Comparison of ENCODE assay signal across 8 cellular contexts in genomic region chr14:70809238-70810214, GRCh38. TPM values are rescaled to one million over a fixed set of nuclear protein-coding genes. Genes with fewer than 3 reads are reported as not detected.
DNase-seq lines count a peak whose midpoint lies in the region; ATAC-seq and TF ChIP-seq lines count a peak whose summit lies in the region.

TSS of gene MAP3K9 (minus strand) at chr14:70809513. CDS start at chr14:70809171, 342 bp downstream.

- H4K20me1 ChIP-seq in PC-9 (ENCODE audit: insufficient read depth) (peaks cover 6% of the 10 kb centered on the region; the same call in 1 of the 2 replicates), fibroblast of lung (ENCODE audit: control insufficient read depth, extremely low read depth, insufficient read depth, low read length) (no peaks in the 10 kb centered on the region)

- TF ChIP-seq CTCF in PC-9 (conservative IDR thresholded peaks at IDR 0.05) (no peak), fibroblast of lung (conservative IDR thresholded peaks at IDR 0.05 in 1 of 2, IDR thresholded peaks at IDR 0.05 in 1 of 2; ENCODE audit: low read depth in 1 of 2, low read length in 2 of 2) (no peak)

- H3K9ac ChIP-seq in fibroblast of lung (ENCODE audit: insufficient read depth, low read length): peak within 1 kb of the TSS; percentile 4

- H3F3A ChIP-seq in PC-9 (ENCODE audit: insufficient read depth, low read depth): peaks cover 9% of the 10 kb centered on the region; the same call in 1 of the 2 replicates

- peak within 1 kb of the TSS; percentile 75 for H3K4me3 ChIP-seq in PC-9
- peak within 1 kb of the TSS; percentile 34 to 60 (median 45) for H3K4me3 ChIP-seq in fibroblast of lung (replicated peaks in 1 of 4; ENCODE audit: control extremely low read depth in 1 of 4, insufficient read depth in 1 of 4, low read depth in 3 of 4, low read length in 4 of 4)

- H3K79me2 ChIP-seq in PC-9 (ENCODE audit: low read depth) (peaks cover 53% of the 10 kb centered on the region), fibroblast of lung (ENCODE audit: control insufficient read depth, insufficient read depth, low read length) (no peaks in the 10 kb centered on the region)

- H3K9me3 ChIP-seq in PC-9 (ENCODE audit: insufficient read depth, low read depth) (no peaks in the 10 kb centered on the region), fibroblast of lung (ENCODE audit: control insufficient read depth, insufficient read depth, low read depth, low read length) (no peaks in the 10 kb centered on the region)

- intact Hi-C loops in PC-9 (cut with micrococcal nuclease; ENCODE audit: unreplicated experiment): loop anchor here (1.0 to 10.0 kb wide), 8 partner anchors 54 to 1042 kb away; partner anchors contain the start of genes COX16, MED6, SRSF5 and SYNJ2BP

- H3K36me3 Mint-ChIP-seq in natural killer cell treated with Interleukin-12 subunit alpha and Interleukin-12 subunit beta and Interleukin-15 and Interleukin-18, amount 100 ng/mL, for 72 hours: no peaks in the 10 kb centered on the region

- peak within 1 kb of the TSS; percentile 86 for H2AFZ ChIP-seq in PC-9
- H2AFZ ChIP-seq in fibroblast of lung (ENCODE audit: low read length): peak within 1 kb of the TSS; percentile 22

- H3K9me3 Mint-ChIP-seq in natural killer cell treated with Interleukin-12 subunit alpha and Interleukin-12 subunit beta and Interleukin-15 and Interleukin-18, amount 100 ng/mL, for 72 hours: no peaks in the 10 kb centered on the region

- DNase-seq in DMS153 treated with DMSO at 0.1 percent for 48 hours (lab: John Stamatoyannopoulos, UW; ENCODE audit: unreplicated experiment): peak; percentile 97
- DNase-seq in PC-9: peak; percentile 97 to 100
- peak; percentile 95 to 96 for DNase-seq in activated T-cell treated with anti-CD3 and anti-CD28 coated beads, Interleukin-2, amount 50 U/mL, for 48 hours
- DNase-seq in fibroblast of lung (ENCODE audit: low read depth in 2 of 2): peak; percentile 23 to 92
- peak; percentile 91 for DNase-seq in natural killer cell treated with Interleukin-12 subunit alpha and Interleukin-12 subunit beta and Interleukin-15 and Interleukin-18, amount 100 ng/mL, for 72 hours (ENCODE audit: low spot score)
- DNase-seq in stimulated activated naive CD4-positive, alpha-beta T cell treated with Interleukin-2 at 50 U/mL for 16 hours (lab: John Stamatoyannopoulos, UW): peak; percentile 88

- H3K27me3 ChIP-seq in PC-9 (ENCODE audit: insufficient read depth, low read depth): no peaks in the 10 kb centered on the region
- H3K27me3 ChIP-seq in fibroblast of lung (ENCODE audit: control insufficient read depth, insufficient read depth, low read length): peaks cover 14% of the 10 kb centered on the region

- peaks cover 38% of the 10 kb centered on the region for H3K4me1 ChIP-seq in PC-9 (replicated peaks; ENCODE audit: insufficient read depth)
- no peaks in the 10 kb centered on the region for H3K4me1 ChIP-seq in fibroblast of lung (ENCODE audit: control insufficient read depth, extremely low read depth, insufficient read depth, low read length)

- peaks cover 4% of the 10 kb centered on the region for H3K36me3 ChIP-seq in PC-9 (ENCODE audit: low read depth)
- no peaks in the 10 kb centered on the region for H3K36me3 ChIP-seq in fibroblast of lung (ENCODE audit: control insufficient read depth, insufficient read depth, low read length)

- CTCF ChIA-PET in PC-9 (lab: Charles Lee): interaction anchor here (0.7 to 1.2 kb wide), 6 partner anchors 44 to 208 kb away, joined by 3 to 7 read pairs (median 4); no protein-coding TSS in a partner anchor

- no peak within 1 kb of the TSS for H3K4me3 Mint-ChIP-seq in natural killer cell treated with Interleukin-12 subunit alpha and Interleukin-12 subunit beta and Interleukin-15 and Interleukin-18, amount 100 ng/mL, for 72 hours

- H3K4me1 Mint-ChIP-seq in natural killer cell treated with Interleukin-12 subunit alpha and Interleukin-12 subunit beta and Interleukin-15 and Interleukin-18, amount 100 ng/mL, for 72 hours (ENCODE audit: low read depth in 2 of 2): peaks cover 6 to 11% of the 10 kb centered on the region in 2 donors

- peak; percentile 81 for ATAC-seq in GM21576 (IDR thresholded peaks at IDR 0.05; ENCODE audit: unreplicated experiment)
- peak; percentile 94 to 96 for ATAC-seq in natural killer cell treated with Interleukin-12 subunit alpha and Interleukin-12 subunit beta and Interleukin-15 and Interleukin-18, amount 100 ng/mL, for 72 hours

- H3K9me2 ChIP-seq in PC-9 (ENCODE audit: insufficient read depth): no peaks in the 10 kb centered on the region

- H3K27ac Mint-ChIP-seq in natural killer cell treated with Interleukin-12 subunit alpha and Interleukin-12 subunit beta and Interleukin-15 and Interleukin-18, amount 100 ng/mL, for 72 hours: peak within 1 kb of the TSS; percentile 15 to 54

- H3K27ac ChIP-seq in PC-9 (peak within 1 kb of the TSS; percentile 54), fibroblast of lung (ENCODE audit: insufficient read depth, low read length) (no peak within 1 kb of the TSS)

- H3K4me2 ChIP-seq in PC-9: peak within 1 kb of the TSS; percentile 91
- peak within 1 kb of the TSS; percentile 54 for H3K4me2 ChIP-seq in fibroblast of lung (ENCODE audit: extremely low read depth, insufficient read depth, low read length)

- H3K27me3 Mint-ChIP-seq in natural killer cell treated with Interleukin-12 subunit alpha and Interleukin-12 subunit beta and Interleukin-15 and Interleukin-18, amount 100 ng/mL, for 72 hours: peaks cover 0 to 17% of the 10 kb centered on the region in 2 donors

- POLR2A ChIA-PET in PC-9 (lab: Charles Lee; ENCODE audit: unreplicated experiment): interaction anchor here (0.5 to 1.3 kb wide), 19 partner anchors 8 to 1542 kb away, joined by 3 to 13 read pairs (median 5); partner anchors contain the start of gene MED6

- no TSS peak for BruUV-seq in PC-9 (replicated peaks; lab: Mats Ljungman, UMichigan)

- TF ChIP-seq RAD21 in Ishikawa (IDR thresholded peaks at IDR 0.05; ENCODE audit: low read depth): no peak

- TF ChIP-seq EP300 in Ishikawa (IDR thresholded peaks at IDR 0.05; ENCODE audit: borderline replicate concordance): no peak

TF ChIP-seq in Ishikawa, 13 proteins besides CTCF, POLR2A, EP300 and RAD21:
- no peak for TF ChIP-seq TEAD4 (IDR thresholded peaks at IDR 0.05)
- peak; percentile 72 for TF ChIP-seq USF1 (IDR thresholded peaks at IDR 0.05)
- peak; percentile 29; the same call in 1 of the 2 replicates for TF ChIP-seq ZBTB7A (IDR thresholded peaks at IDR 0.05; ENCODE audit: low read depth)
- TF ChIP-seq MAX (IDR thresholded peaks at IDR 0.05): peak; percentile 39; the same call in 1 of the 2 replicates
- no peak for TF ChIP-seq CEBPB (IDR thresholded peaks at IDR 0.05)
- TF ChIP-seq NFIC (IDR thresholded peaks at IDR 0.05): no peak
- no peak for TF ChIP-seq TCF12 (IDR thresholded peaks at IDR 0.05; ENCODE audit: low read depth)
- peak; percentile 41; the same call in 1 of the 2 replicates for TF ChIP-seq EGR1 (IDR thresholded peaks at IDR 0.05)
- no peak for TF ChIP-seq YY1 (IDR thresholded peaks at IDR 0.05; ENCODE audit: low read depth)
- no peak for TF ChIP-seq FOXM1 (IDR thresholded peaks at IDR 0.05; ENCODE audit: borderline replicate concordance, low read depth)

RNA-seq across cellular contexts. Expression of gene MAP3K9, which starts in this region (rescaled TPM):
- total RNA-seq in PC-9 (2021) (21.4 and 25.0 TPM in 2 replicates), fibroblast of lung (under 0.01 and 0.17 TPM in 2 replicates)
- 0.23 and 0.27 TPM in 2 replicates for polyA plus RNA-seq in fibroblast of lung
- 0.18 and 0.27 TPM in 2 replicates for polyA plus RNA-seq in fibroblast of lung (2012)
- polyA minus RNA-seq in fibroblast of lung (ENCODE audit: low replicate concordance): 0.48 and 0.94 TPM in 2 replicates
- total RNA-seq in natural killer cell treated with Interleukin-12 subunit alpha and Interleukin-12 subunit beta and Interleukin-15 and Interleukin-18, amount 100 ng/mL, for 72 hours: 10 to 100 TPM in 1 of 2 donors, 1 to 10 TPM in 1; 4.2 to 13.7 TPM

Comparison
In these comparisons a context has a peak if more than half of its experiments do, and no peak if none do; other contexts are left out.
1. Peak in DNase-seq, H3K4me3 ChIP-seq, H3K9ac ChIP-seq and H3K4me2 ChIP-seq in fibroblast of lung; RNA of the gene not detected or under 1 TPM.